Comparison of ENCODE assay signal across 11 cellular contexts in the genomic region with DNA sequence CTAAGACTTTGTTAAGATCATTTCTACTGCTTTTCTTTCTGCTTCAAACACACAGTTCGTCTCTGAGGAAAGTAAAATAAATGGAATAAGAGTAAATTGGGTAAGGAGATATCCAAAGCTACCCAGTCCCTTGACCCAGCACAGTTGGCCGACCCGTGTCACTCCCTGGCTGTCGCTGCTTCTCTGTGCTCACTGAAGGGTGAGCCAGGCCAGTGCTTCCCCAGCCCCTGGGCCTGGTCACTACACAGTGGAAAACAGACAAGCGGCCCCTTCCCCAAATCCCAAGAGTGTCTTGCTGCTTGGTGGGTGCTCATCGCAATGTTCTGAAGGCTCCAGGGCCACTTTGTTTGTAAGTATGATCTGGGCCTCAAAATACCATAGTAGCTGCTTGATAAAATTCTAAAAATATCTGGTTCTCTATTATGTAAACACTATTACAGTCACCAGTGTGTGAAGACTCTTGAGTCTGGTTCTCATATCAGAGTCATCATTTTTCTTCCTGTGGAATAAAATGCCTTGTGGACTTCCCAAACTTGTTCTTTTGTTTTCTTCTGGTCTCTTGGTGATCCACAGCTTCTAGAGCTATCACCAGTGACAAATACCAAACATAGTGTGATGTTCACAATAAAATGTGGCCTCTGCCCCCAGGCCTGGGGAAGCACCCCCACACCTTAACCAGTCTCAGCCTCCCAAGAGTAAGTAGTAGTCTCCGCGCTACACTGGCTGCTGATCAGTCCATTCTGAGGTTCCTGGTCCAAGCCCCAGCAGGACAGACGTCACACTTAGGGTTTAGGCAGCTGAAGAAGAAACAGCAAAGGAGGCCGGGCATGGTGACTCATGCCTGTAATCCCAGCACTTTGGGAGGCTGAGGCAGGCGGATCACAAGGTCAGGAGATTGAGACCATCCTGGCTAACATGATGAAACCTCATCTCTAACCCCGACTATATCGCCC.
DNase-seq lines count a peak whose midpoint lies in the region; ATAC-seq, FAIRE-seq and TF ChIP-seq lines count a peak whose summit lies in the region.
"Had no signal": no experiment of that assay in that cellular context is flagged by ENCODE, and none has a peak within 500 bp of the region (broad histone marks: within the 10 kb centered on the region; RNA-seq: fewer than 3 reads in every experiment).

No MANE protein-coding gene starts in this region.

- peak; percentile 64; the same call in 1 of the 2 replicates for ATAC-seq in IMR-90 (ENCODE audit: low read depth)
- peak; percentile 3 to 48 for ATAC-seq in right cardiac atrium
- ATAC-seq in PC-3, result no peak

- in situ Hi-C loops in IMR-90 (cut with MboI; ENCODE audit: low sequenced_read_pairs), result no loop called here

- dilution Hi-C loops in IMR-90 (cut with HindIII; ENCODE audit: low sequenced_read_pairs, unreplicated experiment), result no loop called here

- H3K27ac ChIP-seq in IMR-90 (ENCODE audit: insufficient read depth, low read length), result peak overlapping the region; percentile 28; the same call in 1 of the 2 replicates
- H3K27ac ChIP-seq in right cardiac atrium (ENCODE audit: low read length), result peak overlapping the region; percentile 53
- peak overlapping the region in 6 of 8 donors; percentile 47 to 80 (median 66) for H3K27ac ChIP-seq in spleen
- no peak overlapping the region for H3K27ac ChIP-seq in PC-3 (ENCODE audit: low read length)

- H3K4ac ChIP-seq in IMR-90 (ENCODE audit: low read depth, low read length), result peak overlapping the region; percentile 69

- H3K27me3 ChIP-seq in IMR-90 (ENCODE audit: control insufficient read depth, insufficient read depth, low read length) (no peaks in the 10 kb centered on the region), right cardiac atrium (ENCODE audit: control insufficient read depth, insufficient read depth) (no peaks in the 10 kb centered on the region), spleen (replicated peaks in 1 of 7) (no peaks in the 10 kb centered on the region), PC-3 (ENCODE audit: low read length) (no peaks in the 10 kb centered on the region)

- POLR2A ChIA-PET in IMR-90 (lab: Charles Lee; ENCODE audit: unreplicated experiment), result no interaction called here
- POLR2A ChIA-PET in PC-3 (lab: Charles Lee; ENCODE audit: unreplicated experiment), result interaction anchor here (0.7 kb wide), 1 partner anchor 113 kb away, joined by 3 read pairs; no protein-coding TSS in a partner anchor

- H3K4me3 ChIP-seq in IMR-90 (ENCODE audit: insufficient read depth, low read depth, low read length) (no peak overlapping the region), right cardiac atrium (ENCODE audit: low read length) (no peak overlapping the region), spleen (peak overlapping the region in 2 of 8 donors; percentile 11 to 49), PC-3 (ENCODE audit: low read length) (no peak overlapping the region)
- H3K4me3 ChIP-seq: lung had no signal

- H3K14ac ChIP-seq in IMR-90 (replicated peaks; ENCODE audit: low read depth, low read length), result peak overlapping the region; percentile 3; the same call in 1 of the 2 replicates

- no peaks in the 10 kb centered on the region for H3K79me2 ChIP-seq in PC-3 (ENCODE audit: low read length)

- peak overlapping the region; percentile 9; the same call in 1 of the 2 replicates for H4K5ac ChIP-seq in IMR-90 (ENCODE audit: low read depth, low read length)

- no peak overlapping the region; the same call in 2 of the 3 replicates for H2BK15ac ChIP-seq in IMR-90 (ENCODE audit: low read depth, low read length)

- peaks cover 54% of the 10 kb centered on the region for H3K4me1 Mint-ChIP-seq in activated naive CD8-positive, alpha-beta T cell (ENCODE audit: low read depth)

- H3K36me3 ChIP-seq in IMR-90 (ENCODE audit: control insufficient read depth, insufficient read depth, low read length) (peaks cover 10% of the 10 kb centered on the region; the same call in 1 of the 2 replicates), spleen (peaks cover 0 to 59% (median 23%) of the 10 kb centered on the region in 6 donors), PC-3 (ENCODE audit: low read depth, low read length) (0 out of 2 replicates have a peak, but pooled peaks cover 3% of the 10 kb centered on the region)

- TF ChIP-seq POLR2A in IMR-90 (IDR thresholded peaks at IDR 0.05; ENCODE audit: low read depth, low read length) (no peak), spleen (IDR thresholded peaks at IDR 0.05) (no peak), H54 (IDR thresholded peaks at IDR 0.05; ENCODE audit: low read depth, low read length) (no peak)

- intact Hi-C loops in IMR-90 (cut with micrococcal nuclease), result no loop called here
- intact Hi-C loops in right cardiac atrium (cut with DNase I), result no loop called here
- intact Hi-C loops in spleen (cut with DNase I; ENCODE audit: low total_unique reads), result no loop called here
- intact Hi-C loops in PC-3 (cut with micrococcal nuclease), result no loop called here

- H2BK120ac ChIP-seq in IMR-90 (ENCODE audit: low read depth, low read length), result peak overlapping the region; percentile 39; the same call in 1 of the 2 replicates

- peak overlapping the region; percentile 44; the same call in 1 of the 2 replicates for H2AK5ac ChIP-seq in IMR-90 (ENCODE audit: low read depth, low read length)

- H3K9me3 ChIP-seq in IMR-90 (ENCODE audit: control insufficient read depth, insufficient read depth, low read length) (no peaks in the 10 kb centered on the region), right cardiac atrium (ENCODE audit: control insufficient read depth, low read length) (no peaks in the 10 kb centered on the region), spleen (no peaks in the 10 kb centered on the region), PC-3 (ENCODE audit: low read length) (no peaks in the 10 kb centered on the region)

- no peaks in the 10 kb centered on the region for H4K20me1 ChIP-seq in IMR-90 (ENCODE audit: insufficient read depth, low read length)
- no peaks in the 10 kb centered on the region for H4K20me1 ChIP-seq in PC-3 (ENCODE audit: low read length)

- H3K9ac ChIP-seq in IMR-90 (ENCODE audit: low read depth, low read length), result no peak overlapping the region
- no peak overlapping the region for H3K9ac ChIP-seq in PC-3 (ENCODE audit: low read length)

- BruUV-seq in IMR-90 (replicated peaks; lab: Mats Ljungman, UMichigan) (no TSS peak), PC-3 (replicated peaks; lab: Mats Ljungman, UMichigan) (no TSS peak)

- peak overlapping the region; percentile 14 for H4K91ac ChIP-seq in IMR-90 (ENCODE audit: insufficient read depth, low read depth, low read length)

- peaks cover 14% of the 10 kb centered on the region for H3K4me1 ChIP-seq in IMR-90 (ENCODE audit: control insufficient read depth, insufficient read depth, low read length)
- H3K4me1 ChIP-seq in right cardiac atrium (ENCODE audit: control insufficient read depth, insufficient read depth, low read length), result peaks cover 18% of the 10 kb centered on the region
- H3K4me1 ChIP-seq in spleen, result peaks cover 0 to 24% (median 15%) of the 10 kb centered on the region in 6 donors
- H3K4me1 ChIP-seq in PC-3 (ENCODE audit: insufficient read depth, low read length), result no peaks in the 10 kb centered on the region

- no peak overlapping the region for H2BK20ac ChIP-seq in IMR-90 (ENCODE audit: low read depth, low read length)

- H3K18ac ChIP-seq in IMR-90 (ENCODE audit: low read depth, low read length), result peak overlapping the region; percentile 6

- 73 to 100% methylated on average over 2 to 4 of the region's 13 CpGs for WGBS in IMR-90 (ENCODE audit: extremely low coverage in 2 of 2, insufficient read length in 1 of 2), 2 experiments
- 78% methylated on average over 13 of the region's 13 CpGs for WGBS in right cardiac atrium
- WGBS in spleen, 5 donors, result 91 to 98% (median 96%) methylated on average over 13 of the region's 13 CpGs

- peak overlapping the region in 1 of 2 experiments; percentile 23; a peak in 1 of 4 replicates for H4K8ac ChIP-seq in IMR-90 (ENCODE audit: low read depth in 2 of 2, low read length in 2 of 2)

- H3F3A ChIP-seq in PC-3 (ENCODE audit: low read length, unreplicated experiment), result no peaks in the 10 kb centered on the region

- H3K4me3 Mint-ChIP-seq in activated naive CD8-positive, alpha-beta T cell, result peak overlapping the region; percentile 63

- TF ChIP-seq RAD21 in IMR-90 (IDR thresholded peaks at IDR 0.05; ENCODE audit: low read length), result no peak

- H3K23ac ChIP-seq in IMR-90 (ENCODE audit: low read depth, low read length), result 0 out of 2 replicates have a peak overlapping the region, but pooled peaks have one; percentile 23

- H3K27ac Mint-ChIP-seq in activated naive CD8-positive, alpha-beta T cell, result peak overlapping the region; percentile 99

- H3K9me3 Mint-ChIP-seq in activated naive CD8-positive, alpha-beta T cell (ENCODE audit: low read depth), result peaks cover 5% of the 10 kb centered on the region

- H2BK5ac ChIP-seq in IMR-90 (ENCODE audit: low read depth, low read length, poor library complexity, severe bottlenecking), result peak overlapping the region; percentile 3

- H3K36me3 Mint-ChIP-seq in activated naive CD8-positive, alpha-beta T cell, result peaks cover 19% of the 10 kb centered on the region

- H3K27me3 Mint-ChIP-seq in activated naive CD8-positive, alpha-beta T cell, result no peaks in the 10 kb centered on the region

- no peak overlapping the region for H3K56ac ChIP-seq in IMR-90 (ENCODE audit: extremely low read depth, insufficient read depth, low read length)

- H2AK9ac ChIP-seq in IMR-90 (replicated peaks; ENCODE audit: low read depth, low read length, poor library complexity), result no peak overlapping the region

- no peaks in the 10 kb centered on the region for H3K79me1 ChIP-seq in IMR-90 (ENCODE audit: low read depth in 1 of 2, low read length in 2 of 2)

- no peak overlapping the region for H3K4me2 ChIP-seq in IMR-90 (ENCODE audit: low read depth, low read length)
- H3K4me2 ChIP-seq in PC-3 (ENCODE audit: low read length), result no peak overlapping the region

- H3K9me2 ChIP-seq in PC-3 (replicated peaks; ENCODE audit: low read length), result no peaks in the 10 kb centered on the region

- TF ChIP-seq CTCF in IMR-90 (conservative IDR thresholded peaks at IDR 0.05; ENCODE audit: low read depth, low read length), result no peak
- TF ChIP-seq CTCF in spleen (IDR thresholded peaks at IDR 0.05 in 8 of 11, conservative IDR thresholded peaks at IDR 0.05 in 3 of 11), result no peak
- no peak for TF ChIP-seq CTCF in PC-3 (conservative IDR thresholded peaks at IDR 0.05; ENCODE audit: low read depth, low read length)

- no peak overlapping the region for H2AFZ ChIP-seq in IMR-90 (replicated peaks; ENCODE audit: low read length, poor library complexity)
- no peak overlapping the region for H2AFZ ChIP-seq in PC-3 (ENCODE audit: low read length)

- no peak for FAIRE-seq in H54 (lab: Jason Lieb, UNC)
- FAIRE-seq: endometrium had no signal

- DNase-seq in IMR-90, result peak; percentile 61
- peak in 2 of 3 donors; percentile 50 to 64 for DNase-seq in right cardiac atrium
- DNase-seq in spleen, result no peak
- DNase-seq in H4 (ENCODE audit: low spot score), result no peak
- no peak for DNase-seq in H54 (ENCODE audit: insufficient read length, low spot score)
- no peak for DNase-seq in PC-3
- DNase-seq: NCI-H1092; stimulated activated CD4-positive, alpha-beta T cell treated with anti-CD3 and anti-CD28 coated beads, Interleukin-2, amount 100 ng/mL, for 48 hours had no signal

- H3K9me1 ChIP-seq in IMR-90 (ENCODE audit: insufficient read depth, low read length), result peaks cover 13% of the 10 kb centered on the region

- CTCF ChIA-PET in IMR-90 (lab: Yijun Ruan, JAX) (no interaction called here), PC-3 (lab: Charles Lee) (no interaction called here)

TF ChIP-seq in IMR-90, 13 proteins besides CTCF, POLR2A, EP300 and RAD21 (continues in another document):
- no peak for TF ChIP-seq MAZ (IDR thresholded peaks at IDR 0.05; ENCODE audit: borderline replicate concordance, low read depth, low read length)

Comparison
In these comparisons a context has a peak if more than half of its experiments do, and no peak if none do; other contexts are left out.
1. DNase-seq: peak in IMR-90 (single experiment) and right cardiac atrium (2 of 3); none in spleen (single experiment), H4 (single experiment), H54 (single experiment) and PC-3 (single experiment).